Comparison of ENCODE assay signal across 9 cellular contexts in the genomic region with DNA sequence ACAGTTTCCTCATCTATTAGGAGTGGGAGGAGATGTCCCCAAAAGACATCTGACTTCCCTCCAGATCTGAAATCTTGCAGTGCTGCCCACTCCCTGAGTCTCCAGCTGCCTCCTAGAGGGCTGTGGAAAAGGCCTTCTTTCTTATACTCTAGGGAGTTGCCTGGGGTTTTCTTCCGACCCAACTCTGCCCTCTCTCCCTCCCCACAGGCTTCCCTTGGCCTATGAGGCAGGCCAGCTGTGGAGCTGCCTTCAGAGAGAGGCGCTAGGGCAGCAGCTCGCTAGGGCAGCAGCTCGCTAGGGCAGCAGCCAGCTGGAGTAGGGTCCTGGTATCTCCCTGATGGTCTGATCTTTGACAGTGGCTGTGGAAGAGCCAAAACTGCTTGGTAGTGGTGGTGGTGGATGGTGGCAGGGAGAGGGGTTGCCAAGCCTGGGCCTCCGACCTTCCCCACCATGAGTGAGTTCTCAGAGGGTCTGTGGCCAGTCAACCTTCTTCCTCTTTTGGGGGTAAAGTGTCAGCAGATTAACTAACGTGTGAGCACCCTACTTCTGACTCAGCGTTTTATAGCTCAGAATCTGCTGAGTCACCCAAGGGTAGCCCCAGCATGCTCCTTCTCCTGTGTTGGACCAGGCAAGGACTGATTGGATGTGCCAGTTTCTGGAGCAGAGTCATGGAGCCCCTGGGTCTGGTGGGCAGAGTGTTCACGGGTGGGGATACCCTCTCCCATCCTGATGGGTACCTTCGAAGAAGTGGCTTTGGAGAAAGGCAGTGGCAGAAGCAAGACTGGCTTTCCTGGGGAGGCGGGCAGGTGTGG. TPM values are rescaled to one million over a fixed set of nuclear protein-coding genes. Genes with fewer than 3 reads are reported as not detected.
A peak's percentile ranks its signal among the peaks of the same experiment; 100 is the strongest.
DNase-seq lines count a peak whose midpoint lies in the region; ATAC-seq and TF ChIP-seq lines count a peak whose summit lies in the region.
"Had no signal": no experiment of that assay in that cellular context is flagged by ENCODE, and none has a peak within 500 bp of the region (broad histone marks: within the 10 kb centered on the region; RNA-seq: fewer than 3 reads in every experiment).

No MANE protein-coding gene starts in this region.

- H3K36me3 ChIP-seq in esophagus squamous epithelium, result peaks cover 0 to 6% (median 0%) of the 10 kb centered on the region in 3 donors
- H3K36me3 ChIP-seq in psoas muscle (ENCODE audit: insufficient read depth in 1 of 2, low read depth in 1 of 2), result peaks cover 0 to 5% of the 10 kb centered on the region in 2 donors
- H3K36me3 ChIP-seq: pancreas had no signal

- H3K4me1 ChIP-seq in esophagus squamous epithelium, result peaks cover 50 to 86% (median 60%) of the 10 kb centered on the region in 3 donors
- H3K4me1 ChIP-seq in psoas muscle, result peaks cover 56% of the 10 kb centered on the region

- TF ChIP-seq CTCF in esophagus squamous epithelium (IDR thresholded peaks at IDR 0.05), result no peak
- no peak for TF ChIP-seq CTCF in psoas muscle (IDR thresholded peaks at IDR 0.05)

- intact Hi-C loops in esophagus squamous epithelium (cut with DNase I) (loop anchor here (5.0 kb wide), 3 partner anchors 33 to 62 kb away; no protein-coding TSS in a partner anchor), psoas muscle (cut with DNase I) (loop anchor here in 1 of 2 donors (5.0 kb wide), 1 partner anchor 123 kb away; no protein-coding TSS in a partner anchor), left colon (cut with DNase I, micrococcal nuclease) (loop anchor here (5.0 to 10.0 kb wide), 2 partner anchors 51 to 62 kb away; partner anchors contain the start of gene ENDOU (in 1 of the 2))

- WGBS in esophagus squamous epithelium, 2 donors, result 59 to 60% methylated on average over 3 to 8 of the region's 10 CpGs
- 62 to 75% (median 62%) methylated on average over 10 of the region's 10 CpGs for WGBS in psoas muscle, 3 donors

- ATAC-seq in psoas muscle (no peak), left colon (no peak)
- ATAC-seq: pancreas had no signal

- H3K9me3 ChIP-seq in esophagus squamous epithelium (no peaks in the 10 kb centered on the region), psoas muscle (no peaks in the 10 kb centered on the region)
- H3K9me3 ChIP-seq: pancreas had no signal

- TF ChIP-seq POLR2A in esophagus squamous epithelium (IDR thresholded peaks at IDR 0.05), result no peak

- no peak overlapping the region for H3K4me3 ChIP-seq in esophagus squamous epithelium
- peak overlapping the region; percentile 98 for H3K4me3 ChIP-seq in psoas muscle
- H3K4me3 ChIP-seq: pancreas had no signal

- H3K27me3 ChIP-seq in esophagus squamous epithelium (no peaks in the 10 kb centered on the region), psoas muscle (ENCODE audit: insufficient read depth in 3 of 3, low read length in 2 of 3) (no peaks in the 10 kb centered on the region)
- H3K27me3 ChIP-seq: pancreas had no signal

- DNase-seq in GF-D8 (lab: John Stamatoyannopoulos, UW) (peak; percentile 79), OCI-M2 (lab: John Stamatoyannopoulos, UW; ENCODE audit: unreplicated experiment) (peak; percentile 44), esophagus squamous epithelium (lab: John Stamatoyannopoulos, UW) (no peak), psoas muscle (peak; percentile 21 to 57), left colon (no peak), NCI-H2081 treated with DMSO at 0.1 percent for 48 hours (lab: John Stamatoyannopoulos, UW) (no peak), NCI-H1417 treated with DMSO at 0.1 percent for 48 hours (lab: John Stamatoyannopoulos, UW) (no peak)
- DNase-seq in stimulated activated naive CD4-positive, alpha-beta T cell treated with Interleukin-2 at 50 U/mL for 16 hours (lab: John Stamatoyannopoulos, UW), result no peak
- DNase-seq: pancreas had no signal

- H3K27ac ChIP-seq in esophagus squamous epithelium (peak overlapping the region; percentile 32 to 88 (median 71)), psoas muscle (peak overlapping the region; percentile 56)
- H3K27ac ChIP-seq: pancreas had no signal

RNA-seq across cellular contexts. Expression of gene SLC48A1, which starts 2.3 kb away (rescaled TPM):
- 10 to 100 TPM; 18.9 to 35.4 (median 25.4) TPM for total RNA-seq in esophagus squamous epithelium
- 10 to 100 TPM; 21.8 to 28.7 (median 27.3) TPM for total RNA-seq in psoas muscle
- polyA plus RNA-seq in psoas muscle, result 10 to 100 TPM; 12.7 to 23.5 (median 19.6) TPM
- total RNA-seq in left colon, result 10 to 100 TPM; 18.1 to 18.9 TPM

RNA-seq across cellular contexts. Expression of gene RAPGEF3, which starts 16.6 kb away (rescaled TPM):
- 10 to 100 TPM; 12.9 to 39.3 (median 22.5) TPM for total RNA-seq in esophagus squamous epithelium
- total RNA-seq in psoas muscle, result 10 to 100 TPM in 2 of 4 donors, 1 to 10 TPM in 2; 5.1 to 28.8 (median 11.7) TPM
- 10 to 100 TPM; 11.7 to 29.9 (median 15.0) TPM for polyA plus RNA-seq in psoas muscle
- total RNA-seq in left colon, result 1 to 10 TPM; 8.5 to 9.7 TPM

RNA-seq across cellular contexts. Expression of gene HDAC7, which starts 44.4 kb away (rescaled TPM):
- total RNA-seq in esophagus squamous epithelium (10 to 100 TPM; 19.8 to 37.2 (median 24.0) TPM), psoas muscle (10 to 100 TPM; 21.4 to 27.8 (median 23.5) TPM), left colon (10 to 100 TPM; 21.6 to 25.6 TPM)
- 10 to 100 TPM; 11.0 to 25.2 (median 13.6) TPM for polyA plus RNA-seq in psoas muscle

RNA-seq across cellular contexts. Expression of gene ENDOU, which starts 50.0 kb away (rescaled TPM):
- total RNA-seq in esophagus squamous epithelium (100 to 1,000 TPM in 1 of 4 donors, 10 to 100 TPM in 3; 39.8 to 112 (median 46.3) TPM), psoas muscle (under 1 TPM in 2 of 4 donors, not detected in 2; 0.13 to 0.15 TPM), left colon (not detected)
- polyA plus RNA-seq in psoas muscle, result under 1 TPM in 2 of 3 donors, not detected in 1; 0.25 to 0.82 TPM

Comparison
In these comparisons a context has a peak if more than half of its experiments do, and no peak if none do; other contexts are left out.
1. DNase-seq: peak in GF-D8 (single experiment), OCI-M2 (single experiment) and psoas muscle (2 of 2); none in esophagus squamous epithelium (single experiment), left colon (0 of 2), NCI-H2081 treated with DMSO at 0.1 percent for 48 hours (single experiment), NCI-H1417 treated with DMSO at 0.1 percent for 48 hours (single experiment) and stimulated activated naive CD4-positive, alpha-beta T cell treated with Interleukin-2 at 50 U/mL for 16 hours (single experiment).